Comparison of ENCODE assay signal across 18 cellular contexts in the genomic region with DNA sequence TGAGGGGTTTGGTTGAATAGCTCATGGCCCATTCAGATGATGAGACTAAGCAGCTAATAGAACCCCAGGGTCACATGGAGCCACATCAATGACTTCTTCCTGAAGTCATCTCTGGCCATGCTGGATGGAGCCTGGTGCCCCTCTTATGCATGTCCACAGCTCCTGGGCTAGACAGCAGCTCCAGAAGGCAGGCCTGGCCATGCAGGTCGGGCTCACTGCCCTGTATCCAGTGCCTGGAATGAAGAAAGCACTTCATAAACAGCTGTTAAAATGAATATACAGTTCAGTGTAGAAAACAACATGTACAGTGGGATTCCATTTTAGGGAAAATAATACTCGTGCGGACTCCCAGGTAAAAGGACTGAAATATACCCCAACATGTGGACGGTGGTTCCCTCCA.
DNase-seq lines count a peak whose midpoint lies in the region; ATAC-seq, FAIRE-seq and TF ChIP-seq lines count a peak whose summit lies in the region.
"Had no signal": no experiment of that assay in that cellular context is flagged by ENCODE, and none has a peak within 500 bp of the region (broad histone marks: within the 10 kb centered on the region; RNA-seq: fewer than 3 reads in every experiment).

No MANE protein-coding gene starts in this region.

- H3K36me3 ChIP-seq in CD8-positive, alpha-beta memory T cell (ENCODE audit: insufficient read depth, low read length) = no peaks in the 10 kb centered on the region
- H3K36me3 ChIP-seq in K562 (ENCODE audit: control insufficient read depth, insufficient read depth, low read length) (no peaks in the 10 kb centered on the region), stomach smooth muscle (ENCODE audit: control insufficient read depth in 2 of 2, insufficient read depth in 2 of 2, low read length in 2 of 2) (peaks cover 0 to 3% of the 10 kb centered on the region in 2 donors)

- CTCF ChIA-PET in CD8-positive, alpha-beta memory T cell (lab: Charles Lee) = interaction anchor here (1.1 to 3.1 kb wide), 3 partner anchors 13 to 53 kb away, joined by 3 to 12 read pairs (median 3); no protein-coding TSS in a partner anchor
- CTCF ChIA-PET in K562 (lab: Yijun Ruan, JAX; ENCODE audit: low intra/inter-chr PET ratio) = no interaction called here

- TF ChIP-seq EP300 in K562 (IDR thresholded peaks at IDR 0.05; ENCODE audit: low read length) = no peak

- no peaks in the 10 kb centered on the region for H3K79me2 ChIP-seq in K562 (ENCODE audit: control insufficient read depth, insufficient read depth, low read length)

- H3K27ac Mint-ChIP-seq in CD8-positive, alpha-beta memory T cell = peak overlapping the region in 6 of 8 donors; percentile 42 to 93 (median 76)

- no peak for TF ChIP-seq CTCF in K562 (IDR thresholded peaks at IDR 0.05 in 2 of 3, conservative IDR thresholded peaks at IDR 0.05 in 1 of 3; ENCODE audit: insufficient read depth in 2 of 3, low read depth in 1 of 3, low read length in 3 of 3)

- H4K20me1 ChIP-seq in K562 (replicated peaks; ENCODE audit: control insufficient read depth, insufficient read depth, low read length) = no peaks in the 10 kb centered on the region

- in situ Hi-C loops in K562 (cut with MboI) = no loop called here

- H3K9me3 ChIP-seq in CD8-positive, alpha-beta memory T cell (ENCODE audit: low read length) = no peaks in the 10 kb centered on the region
- H3K9me3 ChIP-seq in K562 (replicated peaks; ENCODE audit: control insufficient read depth, insufficient read depth, low read depth, low read length) = no peaks in the 10 kb centered on the region
- no peaks in the 10 kb centered on the region for H3K9me3 ChIP-seq in stomach smooth muscle (ENCODE audit: control insufficient read depth in 2 of 2, low read length in 2 of 2)

- TF ChIP-seq RAD21 in K562 (CRISPR knock-in tag; conservative IDR thresholded peaks at IDR 0.05 in 1 of 2, IDR thresholded peaks at IDR 0.05 in 1 of 2) = no peak

- H3K4me2 ChIP-seq in K562 (ENCODE audit: insufficient read depth, low read length) = peak overlapping the region; percentile 18; the same call in 1 of the 2 replicates

- POLR2A ChIA-PET in CD8-positive, alpha-beta memory T cell (lab: Charles Lee) = interaction anchor here (1.1 kb wide), 1 partner anchor 9 kb away, joined by 3 read pairs; no protein-coding TSS in a partner anchor
- POLR2A ChIA-PET in K562 (lab: Yijun Ruan, JAX) = interaction anchor here (0.7 to 4.0 kb wide), 5 partner anchors 9 to 747 kb away, joined by 3 to 38 read pairs (median 6); no protein-coding TSS in a partner anchor

- DNase-seq in CD8-positive, alpha-beta memory T cell = no peak
- DNase-seq in K562 (ENCODE audit: extremely low read depth in 1 of 4, low spot score in 3 of 4) (no peak), islet precursor cell (peak; percentile 47), GDM1 (lab: John Stamatoyannopoulos, UW) (no peak), NCI-H345 (lab: John Stamatoyannopoulos, UW) (no peak)
- DNase-seq: COR-L47, DMS153, H7, IMR-90, NCI-H1417, NCI-H1930, NCI-H2171 treated with DMSO at 0.1 percent for 48 hours, NCI-H510A treated with DMSO at 0.1 percent for 48 hours, SHP77 treated with DMSO at 0.1 percent for 48 hours had no signal

- H2AFZ ChIP-seq in K562 (ENCODE audit: low read depth, low read length) = peak overlapping the region; percentile 57

- no peaks in the 10 kb centered on the region for H3K9me3 Mint-ChIP-seq in CD8-positive, alpha-beta memory T cell

- peaks cover 45% of the 10 kb centered on the region for H3K4me1 ChIP-seq in CD8-positive, alpha-beta memory T cell (ENCODE audit: insufficient read depth, low read length)
- H3K4me1 ChIP-seq in K562 (replicated peaks in 1 of 2; ENCODE audit: control insufficient read depth in 2 of 2, insufficient read depth in 2 of 2, low read length in 2 of 2) = peaks cover 22 to 52% of the 10 kb centered on the region in 2 experiments
- peaks cover 84% of the 10 kb centered on the region for H3K4me1 ChIP-seq in stomach smooth muscle (ENCODE audit: control insufficient read depth, insufficient read depth, low read length)

- no peak overlapping the region for H3K4me3 ChIP-seq in CD8-positive, alpha-beta memory T cell (ENCODE audit: low read length)
- no peak overlapping the region for H3K4me3 ChIP-seq in K562
- no peak overlapping the region for H3K4me3 ChIP-seq in stomach smooth muscle (ENCODE audit: low read length in 2 of 2)

- 68% methylated on average over 4 of the region's 4 CpGs for WGBS in K562 (ENCODE audit: insufficient coverage, low coverage, missing lambda C conversion rate)

- no peak for TF ChIP-seq POLR2A in K562 (conservative IDR thresholded peaks at IDR 0.05)

- peaks cover 0 to 5% (median 3%) of the 10 kb centered on the region in 3 donors for H3K36me3 Mint-ChIP-seq in CD8-positive, alpha-beta memory T cell

- ATAC-seq in K562 = no peak
- no peak for ATAC-seq in GM21381 (IDR thresholded peaks at IDR 0.05; ENCODE audit: unreplicated experiment)
- ATAC-seq in HG03442 (IDR thresholded peaks at IDR 0.05; ENCODE audit: unreplicated experiment) = no peak
- ATAC-seq: Panc1 had no signal

- H3K9me1 ChIP-seq in K562 (ENCODE audit: control insufficient read depth, insufficient read depth, low read length) = no peaks in the 10 kb centered on the region

- peaks cover 2 to 3% of the 10 kb centered on the region in 2 donors for H3K27me3 Mint-ChIP-seq in CD8-positive, alpha-beta memory T cell

- no TSS peak for BruUV-seq in K562 (replicated peaks; lab: Mats Ljungman, UMichigan)

- H3K9ac ChIP-seq in K562 (ENCODE audit: insufficient read depth in 1 of 2, low read depth in 2 of 2, low read length in 2 of 2) (peak overlapping the region in 1 of 2 experiments; percentile 47; a peak in 1 of 4 replicates), stomach smooth muscle (ENCODE audit: low read length in 2 of 2) (no peak overlapping the region)

- H3K4me3 Mint-ChIP-seq in CD8-positive, alpha-beta memory T cell = peak overlapping the region in 1 of 7 donors; percentile 31

- no peak for FAIRE-seq in K562 (lab: Jason Lieb, UNC)

- no peaks in the 10 kb centered on the region for H3K27me3 ChIP-seq in CD8-positive, alpha-beta memory T cell (ENCODE audit: insufficient read depth, low read length, poor library complexity, severe bottlenecking)
- no peaks in the 10 kb centered on the region for H3K27me3 ChIP-seq in K562 (ENCODE audit: control insufficient read depth in 2 of 2, insufficient read depth in 2 of 2, low read length in 2 of 2)
- H3K27me3 ChIP-seq in stomach smooth muscle (ENCODE audit: control insufficient read depth in 1 of 2, insufficient read depth in 2 of 2, low read length in 2 of 2) = no peaks in the 10 kb centered on the region

- peaks cover 51 to 71% (median 58%) of the 10 kb centered on the region in 3 donors for H3K4me1 Mint-ChIP-seq in CD8-positive, alpha-beta memory T cell

- H3K27ac ChIP-seq in CD8-positive, alpha-beta memory T cell (ENCODE audit: low read depth, low read length) = no peak overlapping the region
- H3K27ac ChIP-seq in K562 (ENCODE audit: extremely low read depth, low read depth, low read length) (peak overlapping the region; percentile 16; the same call in 1 of the 3 replicates), stomach smooth muscle (ENCODE audit: low read length) (peak overlapping the region; percentile 99)

- intact Hi-C loops in K562 (cut with micrococcal nuclease) = no loop called here

TF ChIP-seq in K562, 482 proteins besides CTCF, POLR2A, EP300 and RAD21:
- no peak for TF ChIP-seq GTF2F1 (IDR thresholded peaks at IDR 0.05; ENCODE audit: low read depth, low read length)
- TF ChIP-seq HDAC3 (IDR thresholded peaks at IDR 0.05; ENCODE audit: borderline replicate concordance, partially characterized antibody) = no peak
